In the genomic region with DNA sequence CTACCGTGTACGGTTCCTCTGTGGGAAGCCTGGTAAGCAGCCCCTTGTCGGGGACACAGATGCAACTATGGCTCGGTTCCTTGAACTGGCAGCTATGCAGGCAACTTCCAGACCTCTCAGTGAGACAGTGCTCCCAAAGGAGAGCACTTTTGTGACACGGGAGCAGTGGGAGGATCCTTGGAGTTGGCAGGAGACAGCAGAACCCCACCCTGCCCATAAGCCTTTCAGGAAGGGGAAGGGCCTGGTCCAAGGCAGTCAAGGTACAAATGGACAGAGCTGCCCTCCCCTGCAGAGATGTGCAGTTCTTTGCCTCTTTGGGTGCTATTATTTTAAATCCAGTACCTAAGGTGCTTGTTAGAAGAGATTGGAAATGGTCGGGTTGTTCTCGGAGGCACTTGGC, we compare ENCODE assay signal across 23 cellular contexts.
"Had no signal": no experiment of that assay in that cellular context is flagged by ENCODE, and none has a peak within 500 bp of the region (broad histone marks: within the 10 kb centered on the region; RNA-seq: fewer than 3 reads in every experiment).

No MANE protein-coding gene starts in this region.

- H3K27me3 ChIP-seq: brain microvascular endothelial cell, esophagus squamous epithelium, gastroesophageal sphincter had no signal

- H3K27ac ChIP-seq: brain microvascular endothelial cell, epithelial cell of prostate, esophagus squamous epithelium, gastroesophageal sphincter had no signal

- DNase-seq: activated CD4-positive, alpha-beta memory T cell treated with anti-CD3 and anti-CD28 coated beads, Interleukin-2, amount 10 ng/mL, durations not matched to agents 7 days and 5 days; activated CD4-positive, alpha-beta T cell treated with anti-CD3 and anti-CD28 coated beads for 4 hours; activated CD4-positive, alpha-beta T cell treated with anti-CD3 and anti-CD28 coated beads, Interleukin-2, amount 10 ng/mL, durations not matched to agents 7 days and 5 days; activated CD4-positive, alpha-beta T cell treated with anti-CD3 and anti-CD28 coated beads, Interleukin-2, amount 50 U/mL, for 4 hours; activated CD4-positive, CD25-positive, alpha-beta regulatory T cell; activated CD4-positive, CD25-positive, alpha-beta regulatory T cell treated with anti-CD3 and anti-CD28 coated beads, Interleukin-2, amount 50 U/mL, for 72 hours; activated CD8-positive, alpha-beta memory T cell treated with anti-CD3 and anti-CD28 coated beads for 24 hours; activated effector memory CD4-positive, alpha-beta T cell treated with Interleukin-2 at 50 U/mL for 16 hours; activated gamma-delta T cell treated with Interleukin-2 at 50 U/mL for 16 hours; activated naive CD4-positive, alpha-beta T cell treated with anti-CD3 and anti-CD28 coated beads, Interleukin-2, amount 50 U/mL, for 16 hours; activated naive CD4-positive, alpha-beta T cell treated with Interleukin-2 at 50 U/mL for 16 hours; activated T-cell treated with anti-CD3 and anti-CD28 coated beads, Interleukin-2, amount 50 U/mL, for 4 hours; amniotic stem cell; anterior cingulate cortex; brain microvascular endothelial cell; caudate nucleus; effector CD8-positive, alpha-beta T cell; esophagus squamous epithelium; foreskin melanocyte; T-helper 2 cell had no signal

- H3K4me3 ChIP-seq: esophagus squamous epithelium, gastroesophageal sphincter had no signal

- H3K4me1 ChIP-seq: esophagus squamous epithelium, gastroesophageal sphincter had no signal

- H3K36me3 ChIP-seq: brain microvascular endothelial cell had no signal

- ATAC-seq: activated T-cell treated with anti-CD3 and anti-CD28 coated beads, Interleukin-2, amount 50 U/mL, for 4 hours; activated T-helper 17 cell treated with anti-CD3 and anti-CD28 coated beads, Interleukin-2, amount 50 U/mL, for 72 hours; gastroesophageal sphincter had no signal
